10 cellular contexts compared by ENCODE assay signal in genomic region chr11:109972181-109972715, GRCh38.
DNase-seq lines count a peak whose midpoint lies in the region; ATAC-seq and TF ChIP-seq lines count a peak whose summit lies in the region.
"Had no signal": no experiment of that assay in that cellular context is flagged by ENCODE, and none has a peak within 500 bp of the region (broad histone marks: within the 10 kb centered on the region; RNA-seq: fewer than 3 reads in every experiment).

No MANE protein-coding gene starts in this region.

- no peaks in the 10 kb centered on the region for H3K27me3 ChIP-seq in osteoblast (ENCODE audit: insufficient read depth, low read length)

- no peak overlapping the region for H3K4me2 ChIP-seq in osteoblast (ENCODE audit: insufficient read depth, low read length)

- H4K20me1 ChIP-seq in osteoblast (ENCODE audit: insufficient read depth, low read length) = no peaks in the 10 kb centered on the region

- peaks cover 17% of the 10 kb centered on the region for H3K4me1 ChIP-seq in osteoblast (ENCODE audit: insufficient read depth, low read length)

- no peaks in the 10 kb centered on the region for H3K9me3 ChIP-seq in osteoblast (ENCODE audit: low read depth, low read length)
- H3K9me3 ChIP-seq: lower lobe of right lung had no signal

- ATAC-seq in GM19023 (IDR thresholded peaks at IDR 0.05; ENCODE audit: unreplicated experiment) = peak; percentile 71
- peak; percentile 65 for ATAC-seq in HG02678 (IDR thresholded peaks at IDR 0.05; ENCODE audit: unreplicated experiment)

- peak; percentile 61 for DNase-seq in LHCN-M2 (ENCODE audit: low read depth)
- DNase-seq in osteoblast (ENCODE audit: insufficient read length, low spot score, missing footprints) = no peak
- DNase-seq in NCI-H2107 treated with DMSO at 0.1 percent for 48 hours (lab: John Stamatoyannopoulos, UW; ENCODE audit: unreplicated experiment) = no peak
- DNase-seq in activated effector memory CD4-positive, alpha-beta T cell treated with Interleukin-2 at 50 U/mL for 16 hours = no peak
- DNase-seq in NCI-H2081 (lab: John Stamatoyannopoulos, UW) = no peak
- no peak for DNase-seq in NCI-H1694 (lab: John Stamatoyannopoulos, UW)
- DNase-seq: lower lobe of right lung, NCI-H510A treated with DMSO at 0.1 percent for 48 hours had no signal

- H2AFZ ChIP-seq in osteoblast (ENCODE audit: low read length) = peak overlapping the region; percentile 17

- H3K27ac ChIP-seq in osteoblast (ENCODE audit: low read depth, low read length) = no peak overlapping the region
- H3K27ac ChIP-seq: lower lobe of right lung had no signal

- TF ChIP-seq CTCF in osteoblast (IDR thresholded peaks at IDR 0.05; ENCODE audit: extremely low read depth, low read depth, low read length) = no peak

- no peaks in the 10 kb centered on the region for H3K36me3 ChIP-seq in osteoblast (ENCODE audit: insufficient read depth, low read length)
- H3K36me3 ChIP-seq: lower lobe of right lung had no signal

- H3K79me2 ChIP-seq in osteoblast (ENCODE audit: insufficient read depth, low read length) = no peaks in the 10 kb centered on the region

- H3K4me3 ChIP-seq in osteoblast (ENCODE audit: insufficient read depth, low read length) = no peak overlapping the region
- H3K4me3 ChIP-seq: lower lobe of right lung had no signal
